Comparison of ENCODE assay signal across 25 cellular contexts in genomic region chr2:127537142-127537541, GRCh38. TPM values are rescaled to one million over a fixed set of nuclear protein-coding genes. Genes with fewer than 3 reads are reported as not detected.
DNase-seq lines count a peak whose midpoint lies in the region; ATAC-seq, FAIRE-seq and TF ChIP-seq lines count a peak whose summit lies in the region.
"Had no signal": no experiment of that assay in that cellular context is flagged by ENCODE, and none has a peak within 500 bp of the region (broad histone marks: within the 10 kb centered on the region; RNA-seq: fewer than 3 reads in every experiment).

No MANE protein-coding gene starts in this region.

- peak overlapping the region; percentile 70 for H3K4me2 ChIP-seq in hepatocyte
- H3K4me2 ChIP-seq: GM23338 had no signal

- ATAC-seq in pancreas: no peak
- ATAC-seq: CD8-positive, alpha-beta T cell; GM23338; Panc1 had no signal

- H3K4me3 ChIP-seq in Peyer's patch (peak overlapping the region in 2 of 4 donors; percentile 63 to 68), hepatocyte (no peak overlapping the region), transverse colon (peak overlapping the region in 1 of 4 donors; percentile 54), pancreas (no peak overlapping the region)
- H3K4me3 ChIP-seq: GM23338, SK-N-MC had no signal

- no peak for FAIRE-seq in pancreas (lab: Jason Lieb, UNC)

- DNase-seq in Peyer's patch: no peak
- peak; percentile 14 for DNase-seq in dermis blood vessel endothelial cell
- DNase-seq in hepatocyte (ENCODE audit: low spot score): no peak
- no peak for DNase-seq in transverse colon
- DNase-seq in Kasumi-1 (lab: John Stamatoyannopoulos, UW): no peak
- DNase-seq in pancreas: no peak
- DNase-seq in NCI-H446 treated with DMSO at 0.1 percent for 48 hours (lab: John Stamatoyannopoulos, UW): no peak
- no peak for DNase-seq in DMS 273 (lab: John Stamatoyannopoulos, UW; ENCODE audit: unreplicated experiment)
- DNase-seq: Caco-2; CD8-positive, alpha-beta T cell; DMS 273 treated with DMSO at 0.1 percent for 48 hours; H9; NCI-H1105 treated with DMSO at 0.1 percent for 48 hours; NCI-H146; NCI-H1930; NCI-H2107; NCI-H524 treated with DMSO at 0.1 percent for 48 hours; NCI-H82; NK-92 treated with Interleukin-12 subunit alpha and Interleukin-12 subunit beta, amount 100 ng/mL, for 24 hours; SHP77 treated with DMSO at 0.1 percent for 48 hours had no signal

- TF ChIP-seq CTCF in Peyer's patch (IDR thresholded peaks at IDR 0.05) (no peak), hepatocyte (IDR thresholded peaks at IDR 0.05; ENCODE audit: poor library complexity) (no peak), transverse colon (IDR thresholded peaks at IDR 0.05) (no peak), pancreas (IDR thresholded peaks at IDR 0.05) (no peak)

- no peak for TF ChIP-seq POLR2A in Peyer's patch (IDR thresholded peaks at IDR 0.05)
- TF ChIP-seq POLR2A in transverse colon (IDR thresholded peaks at IDR 0.05): no peak

- H3K27me3 ChIP-seq in Peyer's patch (no peaks in the 10 kb centered on the region), hepatocyte (no peaks in the 10 kb centered on the region), transverse colon (no peaks in the 10 kb centered on the region), pancreas (no peaks in the 10 kb centered on the region)

- H3K79me2 ChIP-seq in hepatocyte: peaks cover 3% of the 10 kb centered on the region

- no peak overlapping the region for H2AFZ ChIP-seq in hepatocyte
- H2AFZ ChIP-seq: GM23338 had no signal

- H4K20me1 ChIP-seq in hepatocyte (ENCODE audit: insufficient read depth, poor library complexity, severe bottlenecking): no peaks in the 10 kb centered on the region

- WGBS in hepatocyte (ENCODE audit: low lambda C conversion rate, missing lambda C conversion rate): 53% methylated on average over 2 of the region's 2 CpGs
- 20 to 35% methylated on average over 1 to 2 of the region's 2 CpGs for WGBS in transverse colon (ENCODE audit: low coverage in 1 of 2), 2 donors
- 61 to 71% methylated on average over 2 of the region's 2 CpGs for WGBS in pancreas, 2 donors

- H3K36me3 ChIP-seq in Peyer's patch: no peaks in the 10 kb centered on the region
- H3K36me3 ChIP-seq in hepatocyte (replicated peaks; ENCODE audit: insufficient read depth, low read depth): no peaks in the 10 kb centered on the region
- H3K36me3 ChIP-seq in transverse colon: no peaks in the 10 kb centered on the region
- H3K36me3 ChIP-seq in pancreas: no peaks in the 10 kb centered on the region

- no peak for TF ChIP-seq EP300 in transverse colon (IDR thresholded peaks at IDR 0.05; ENCODE audit: low read depth)

- H3K9me3 ChIP-seq in Peyer's patch (no peaks in the 10 kb centered on the region), hepatocyte (ENCODE audit: low read depth) (no peaks in the 10 kb centered on the region), transverse colon (no peaks in the 10 kb centered on the region), pancreas (no peaks in the 10 kb centered on the region)
- H3K9me3 ChIP-seq: Caco-2 had no signal

- no peaks in the 10 kb centered on the region for H3K9me2 ChIP-seq in hepatocyte (replicated peaks; ENCODE audit: insufficient read depth)

- in situ Hi-C loops in transverse colon (cut with MboI; ENCODE audit: low pct_ligation_motif_present in 1 of 4, low pct_unique_long_range_greater_than_20kb in 1 of 4, low sequenced_read_pairs in 3 of 4): no loop called here

- intact Hi-C loops in transverse colon (cut with DNase I; ENCODE audit: low total_unique reads): no loop called here
- intact Hi-C loops in pancreas (cut with DNase I): no loop called here

- peak overlapping the region in 3 of 4 donors; percentile 91 to 96 (median 96) for H3K27ac ChIP-seq in Peyer's patch
- H3K27ac ChIP-seq in hepatocyte: peak overlapping the region; percentile 98
- peak overlapping the region; percentile 85 to 92 (median 91) for H3K27ac ChIP-seq in transverse colon
- H3K27ac ChIP-seq in pancreas: no peak overlapping the region
- H3K27ac ChIP-seq: C4-2B, SK-N-MC had no signal

- peaks cover 0 to 15% (median 1%) of the 10 kb centered on the region in 4 donors for H3K4me1 ChIP-seq in Peyer's patch
- peaks cover 6% of the 10 kb centered on the region for H3K4me1 ChIP-seq in hepatocyte (ENCODE audit: insufficient read depth)
- H3K4me1 ChIP-seq in transverse colon: peaks cover 4 to 35% (median 21%) of the 10 kb centered on the region in 4 donors
- no peaks in the 10 kb centered on the region for H3K4me1 ChIP-seq in pancreas

RNA-seq across cellular contexts. Expression of gene MYO7B, which starts 1.7 kb away (rescaled TPM):
- total RNA-seq in Peyer's patch: 1,000 to 10,000 TPM in 1 of 4 donors, 100 to 1,000 TPM in 3; 214 to 1,039 (median 594) TPM
- 0.09 TPM in 1 of 2 replicates, not detected in the other for total RNA-seq in dermis blood vessel endothelial cell
- total RNA-seq in hepatocyte: 17.6 and 20.1 TPM in 2 replicates
- polyA plus RNA-seq in hepatocyte: 12.6 and 17.6 TPM in 2 replicates
- 100 to 1,000 TPM; 242 to 637 (median 280) TPM for total RNA-seq in transverse colon
- 1 to 10 TPM in 2 of 6 donors, under 1 TPM in 4; 0.12 to 1.4 (median 0.58) TPM for total RNA-seq in pancreas
- polyA plus RNA-seq in pancreas: 1 to 10 TPM in 1 of 2 donors, under 1 TPM in 1; 0.80 to 1.5 TPM
- total RNA-seq: GM23338, H9, MCF 10A had no signal
- polyA plus RNA-seq: GM23338 had no signal

RNA-seq across cellular contexts. Expression of gene IWS1, which starts 10.9 kb away (rescaled TPM):
- total RNA-seq in Peyer's patch: 100 to 1,000 TPM in 1 of 4 donors, 10 to 100 TPM in 3; 39.6 to 189 (median 54.6) TPM
- total RNA-seq in dermis blood vessel endothelial cell: 42.8 and 53.1 TPM in 2 replicates
- total RNA-seq in hepatocyte: 45.9 and 58.5 TPM in 2 replicates
- 47.8 and 49.3 TPM in 2 replicates for polyA plus RNA-seq in hepatocyte
- total RNA-seq in transverse colon: 100 to 1,000 TPM in 1 of 4 donors, 10 to 100 TPM in 3; 27.3 to 139 (median 45.4) TPM
- 10 to 100 TPM in 5 of 6 donors, 1 to 10 TPM in 1; 9.7 to 20.3 (median 12.1) TPM for total RNA-seq in pancreas
- polyA plus RNA-seq in pancreas: 10 to 100 TPM; 16.0 to 22.3 TPM

Comparison
In these comparisons a context has a peak if more than half of its experiments do, and no peak if none do; other contexts are left out.
1. H3K27ac ChIP-seq: peak in Peyer's patch (3 of 4), hepatocyte (single experiment) and transverse colon (4 of 4); none in pancreas (0 of 4).
2. RNA of gene MYO7B, which starts 1.7 kb away (total RNA-seq): 214 to 1,039 TPM in Peyer's patch and 242 to 637 TPM in transverse colon; 17.6 to 20.1 TPM in hepatocyte, 0.12 to 1.4 TPM in pancreas and 0.09 TPM in dermis blood vessel endothelial cell; every median in the first group is over 10 times any median in the second.